26 cellular contexts compared by ENCODE assay signal in the genomic region with DNA sequence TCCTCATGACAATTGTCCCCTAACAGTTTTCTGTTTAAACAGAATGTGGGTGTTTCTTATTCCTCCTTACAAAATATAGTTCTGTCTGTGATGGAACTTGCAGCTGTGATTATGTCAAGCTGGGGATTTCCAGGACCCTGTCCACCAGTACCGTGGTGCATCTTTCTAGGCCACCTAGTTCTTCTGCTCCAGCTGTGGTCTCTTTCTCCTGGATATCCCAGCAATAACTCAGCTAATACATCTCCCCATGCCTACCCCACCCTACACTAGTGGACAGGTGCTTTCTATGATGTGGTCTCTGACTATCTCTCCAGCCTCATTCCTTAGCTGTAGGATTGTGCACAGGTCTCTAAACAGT. TPM values are rescaled to one million over a fixed set of nuclear protein-coding genes. Genes with fewer than 3 reads are reported as not detected.
DNase-seq lines count a peak whose midpoint lies in the region; ATAC-seq and TF ChIP-seq lines count a peak whose summit lies in the region.
"Had no signal": no experiment of that assay in that cellular context is flagged by ENCODE, and none has a peak within 500 bp of the region (broad histone marks: within the 10 kb centered on the region; RNA-seq: fewer than 3 reads in every experiment).

No MANE protein-coding gene starts in this region.

- H2AFZ ChIP-seq in HCT116 (ENCODE audit: low read depth, low read length, poor library complexity, severe bottlenecking) = no peak overlapping the region

- no peak overlapping the region for H3K4me3 ChIP-seq in HCT116 (replicated peaks in 1 of 2; ENCODE audit: low read depth in 1 of 2, low read length in 2 of 2)
- no peak overlapping the region for H3K4me3 ChIP-seq in SJSA1
- H3K4me3 ChIP-seq: A549, left ventricle myocardium inferior, vagina had no signal

- H4K20me1 ChIP-seq in HCT116 (ENCODE audit: insufficient read depth) = peaks cover 58% of the 10 kb centered on the region

- intact Hi-C loops in HCT116 (cut with micrococcal nuclease) = no loop called here

- H3K27me3 ChIP-seq in HCT116 (ENCODE audit: insufficient read depth, low read length) (no peaks in the 10 kb centered on the region), SJSA1 (replicated peaks) (no peaks in the 10 kb centered on the region)
- H3K27me3 ChIP-seq: vagina had no signal

- no peak overlapping the region for H3K27ac Mint-ChIP-seq in WTC11
- H3K27ac Mint-ChIP-seq: CD4-positive, alpha-beta T cell; T-helper 2 cell treated with Interferon-gamma antibody and Interleukin-4, amounts not matched to agents 5 μg/mL and 100 μg/mL, for 36 hours had no signal

- no peak for TF ChIP-seq RAD21 in HCT116 (IDR thresholded peaks at IDR 0.05; ENCODE audit: low read depth)

- CTCF ChIA-PET in HCT116 (lab: Charles Lee) (interaction anchor here (2.0 kb wide), 1 partner anchor 13 kb away, joined by 5 read pairs; no protein-coding TSS in a partner anchor), WTC11 (lab: Charles Lee) (no interaction called here)

- H3K27ac ChIP-seq in 22Rv1 = peak overlapping the region; percentile 33
- H3K27ac ChIP-seq in HCT116 (ENCODE audit: low read depth, low read length) = peak overlapping the region; percentile 44
- peak overlapping the region; percentile 67 for H3K27ac ChIP-seq in SJSA1
- H3K27ac ChIP-seq: A549, left ventricle myocardium inferior, vagina had no signal

- no peaks in the 10 kb centered on the region for H3K9me2 ChIP-seq in HCT116 (ENCODE audit: insufficient read depth)

- H3K9me3 Mint-ChIP-seq in WTC11 = no peaks in the 10 kb centered on the region
- H3K9me3 Mint-ChIP-seq: activated T-helper 17 cell treated with anti-CD3 and anti-CD28 coated beads, Interleukin-2, amount 50 U/mL, for 72 hours; CD4-positive, alpha-beta T cell; stimulated activated naive CD8-positive, alpha-beta T cell treated with anti-CD3 and anti-CD28 coated beads, Interleukin-15, amount 100 ng/mL, for 72 hours; T-helper 2 cell treated with Interferon-gamma antibody and Interleukin-4, amounts not matched to agents 5 μg/mL and 100 μg/mL, for 36 hours had no signal

- no peaks in the 10 kb centered on the region for H3K4me1 Mint-ChIP-seq in WTC11
- H3K4me1 Mint-ChIP-seq: activated T-helper 17 cell treated with anti-CD3 and anti-CD28 coated beads, Interleukin-2, amount 50 U/mL, for 72 hours; stimulated activated naive CD8-positive, alpha-beta T cell treated with anti-CD3 and anti-CD28 coated beads, Interleukin-15, amount 100 ng/mL, for 72 hours had no signal

- no peak for TF ChIP-seq POLR2A in HCT116 (IDR thresholded peaks at IDR 0.05; ENCODE audit: borderline replicate concordance, extremely low read depth, insufficient read depth, insufficient read length)

- H3K9ac ChIP-seq in HCT116 (ENCODE audit: low read length) = no peak overlapping the region

- peaks cover 25% of the 10 kb centered on the region for H3K36me3 Mint-ChIP-seq in WTC11

- peak; percentile 25 for ATAC-seq in HCT116
- ATAC-seq in left lobe of liver = peak; percentile 25
- ATAC-seq in WTC11 = no peak
- ATAC-seq: activated T-helper 17 cell treated with anti-CD3 and anti-CD28 coated beads, Interleukin-2, amount 50 U/mL, for 72 hours; right cardiac atrium; stimulated activated naive CD8-positive, alpha-beta T cell treated with anti-CD3 and anti-CD28 coated beads, Interleukin-15, amount 100 ng/mL, for 72 hours had no signal

- POLR2A ChIA-PET in HCT116 (lab: Charles Lee) (interaction anchor here (1.3 kb wide), 1 partner anchor 18 kb away, joined by 3 read pairs; no protein-coding TSS in a partner anchor), WTC11 (lab: Charles Lee) (no interaction called here)

- DNase-seq in HCT116 (ENCODE audit: low read depth, low spot score) (no peak), SJSA1 (ENCODE audit: low read depth in 1 of 2, low spot score in 2 of 2) (no peak), left lobe of liver (ENCODE audit: low spot score) (no peak), cerebellum (ENCODE audit: low spot score) (no peak), NCI-H748 treated with DMSO at 0.1 percent for 48 hours (lab: John Stamatoyannopoulos, UW) (no peak), WTC11 (ENCODE audit: low spot score) (no peak)
- DNase-seq in stimulated activated CD4-positive, alpha-beta T cell treated with anti-CD3 and anti-CD28 coated beads, Interleukin-4, amount 100 ng/mL, for 4 hours = no peak
- DNase-seq: activated CD4-positive, alpha-beta T cell treated with anti-CD3 and anti-CD28 coated beads for 1 hour; activated naive CD4-positive, alpha-beta T cell treated with anti-CD3 and anti-CD28 coated beads, Interleukin-2, amount 50 U/mL, for 16 hours; AML-193; CD4-positive, alpha-beta T cell; effector CD8-positive, alpha-beta T cell; erythroblast; glutamatergic neuron; H7; left ventricle myocardium inferior; NCI-H524; NK-92 treated with Interleukin-12 subunit alpha and Interleukin-12 subunit beta, amount 100 ng/mL, for 24 hours; right cardiac atrium; SHP77 treated with DMSO at 0.1 percent for 48 hours; stimulated activated naive CD8-positive, alpha-beta T cell treated with anti-CD3 and anti-CD28 coated beads, Interleukin-15, amount 100 ng/mL, for 72 hours had no signal

- RAD21 ChIA-PET in HCT116 (lab: Charles Lee; ENCODE audit: low non-redundant PET in 1 of 2, low total read pairs in 2 of 2, uncharacterized antibody in 2 of 2, unreplicated experiment in 2 of 2) = no interaction called here

- H3K27me3 Mint-ChIP-seq in WTC11 (ENCODE audit: low read depth) = no peaks in the 10 kb centered on the region
- H3K27me3 Mint-ChIP-seq: activated T-helper 17 cell treated with anti-CD3 and anti-CD28 coated beads, Interleukin-2, amount 50 U/mL, for 72 hours; CD4-positive, alpha-beta T cell; stimulated activated naive CD8-positive, alpha-beta T cell treated with anti-CD3 and anti-CD28 coated beads, Interleukin-15, amount 100 ng/mL, for 72 hours had no signal

- peaks cover 100% of the 10 kb centered on the region for H3K79me2 ChIP-seq in HCT116 (ENCODE audit: insufficient read depth, low read length)

- no peaks in the 10 kb centered on the region for H3K9me3 ChIP-seq in HCT116 (ENCODE audit: control insufficient read depth in 1 of 2, insufficient read depth in 1 of 2, low read depth in 1 of 2, low read length in 2 of 2)
- H3K9me3 ChIP-seq in SJSA1 (replicated peaks) = no peaks in the 10 kb centered on the region
- H3K9me3 ChIP-seq: A549, left ventricle myocardium inferior, vagina had no signal

- H3K4me2 ChIP-seq in HCT116 (ENCODE audit: low read length) = no peak overlapping the region

- no peak overlapping the region for H3K4me3 Mint-ChIP-seq in WTC11
- H3K4me3 Mint-ChIP-seq: activated T-helper 17 cell treated with anti-CD3 and anti-CD28 coated beads, Interleukin-2, amount 50 U/mL, for 72 hours; CD4-positive, alpha-beta T cell; stimulated activated naive CD8-positive, alpha-beta T cell treated with anti-CD3 and anti-CD28 coated beads, Interleukin-15, amount 100 ng/mL, for 72 hours; T-helper 2 cell treated with Interferon-gamma antibody and Interleukin-4, amounts not matched to agents 5 μg/mL and 100 μg/mL, for 36 hours had no signal

- H3K36me3 ChIP-seq in HCT116 (ENCODE audit: control insufficient read depth in 1 of 2, insufficient read depth in 2 of 2, low read length in 2 of 2) (peaks cover 78 to 81% of the 10 kb centered on the region in 2 experiments), SJSA1 (peaks cover 100% of the 10 kb centered on the region)

- H3K4me1 ChIP-seq in HCT116 (ENCODE audit: control insufficient read depth in 1 of 2, insufficient read depth in 2 of 2, low read length in 2 of 2) (peaks cover 48 to 86% of the 10 kb centered on the region in 2 experiments), SJSA1 (replicated peaks) (peaks cover 27% of the 10 kb centered on the region)
- H3K4me1 ChIP-seq: left ventricle myocardium inferior, vagina had no signal

- no peak for TF ChIP-seq CTCF in 22Rv1 (IDR thresholded peaks at IDR 0.05)
- no peak for TF ChIP-seq CTCF in HCT116 (IDR thresholded peaks at IDR 0.05 in 2 of 3, conservative IDR thresholded peaks at IDR 0.05 in 1 of 3; ENCODE audit: borderline replicate concordance in 1 of 3, insufficient read depth in 1 of 3, low read depth in 2 of 3, low read length in 2 of 3)
- TF ChIP-seq CTCF in WTC11 (IDR thresholded peaks at IDR 0.05) = no peak

- no TSS peak for BruUV-seq in HCT116 (replicated peaks; lab: Mats Ljungman, UMichigan)

TF ChIP-seq in HCT116, 20 proteins besides CTCF, POLR2A, EP300 and RAD21:
- TF ChIP-seq, protein P1, sequence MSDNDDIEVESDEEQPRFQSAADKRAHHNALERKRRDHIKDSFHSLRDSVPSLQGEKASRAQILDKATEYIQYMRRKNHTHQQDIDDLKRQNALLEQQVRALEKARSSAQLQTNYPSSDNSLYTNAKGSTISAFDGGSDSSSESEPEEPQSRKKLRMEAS (IDR thresholded peaks at IDR 0.05) = 0 out of 2 replicates have a peak, but pooled peaks have one; percentile 15
- no peak for TF ChIP-seq YY1 (IDR thresholded peaks at IDR 0.05; ENCODE audit: extremely low read depth, insufficient replicate concordance, low read depth, low read length)

TF ChIP-seq in WTC11, 78 proteins besides CTCF, POLR2A, EP300 and RAD21 (continues in another document):
- no peak for TF ChIP-seq TEAD4 (CRISPR knock-in tag; IDR thresholded peaks at IDR 0.05)
- TF ChIP-seq ZNF423 (CRISPR knock-in tag; IDR thresholded peaks at IDR 0.05) = no peak
- TF ChIP-seq NFE2L1 (CRISPR knock-in tag; IDR thresholded peaks at IDR 0.05) = no peak
- TF ChIP-seq ZNF396 (CRISPR knock-in tag; IDR thresholded peaks at IDR 0.05; ENCODE audit: borderline replicate concordance) = no peak
- TF ChIP-seq, protein P2, sequence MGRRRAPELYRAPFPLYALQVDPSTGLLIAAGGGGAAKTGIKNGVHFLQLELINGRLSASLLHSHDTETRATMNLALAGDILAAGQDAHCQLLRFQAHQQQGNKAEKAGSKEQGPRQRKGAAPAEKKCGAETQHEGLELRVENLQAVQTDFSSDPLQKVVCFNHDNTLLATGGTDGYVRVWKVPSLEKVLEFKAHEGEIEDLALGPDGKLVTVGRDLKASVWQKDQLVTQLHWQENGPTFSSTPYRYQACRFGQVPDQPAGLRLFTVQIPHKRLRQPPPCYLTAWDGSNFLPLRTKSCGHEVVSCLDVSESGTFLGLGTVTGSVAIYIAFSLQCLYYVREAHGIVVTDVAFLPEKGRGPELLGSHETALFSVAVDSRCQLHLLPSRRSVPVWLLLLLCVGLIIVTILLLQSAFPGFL (CRISPR knock-in tag; IDR thresholded peaks at IDR 0.05; ENCODE audit: borderline replicate concordance) = no peak

RNA-seq across cellular contexts. Expression of a gene that starts 25.8 kb away (rescaled TPM):
- total RNA-seq in HCT116 (2021; ENCODE audit: unreplicated experiment) (1,605 TPM), left lobe of liver (96.4 TPM), cerebellum (62.5 TPM), WTC11 (2021) (12.4 to 19.4 TPM (median 17.2 TPM) in 3 replicates)
- 428 and 446 TPM in 2 replicates for polyA plus RNA-seq in HCT116 (2012)
- 89.4 and 109 TPM in 2 replicates for total RNA-seq in SJSA1 (2014; rRNA removed; shearing (Covaris generic))

Comparison
In these comparisons a context has a peak if more than half of its experiments do, and no peak if none do; other contexts are left out.
1. RNA of a gene that starts 25.8 kb away (total RNA-seq): 1,605 TPM in HCT116 (single experiment); 96.4 TPM in left lobe of liver (single experiment), 89.4 to 109 TPM in SJSA1, 62.5 TPM in cerebellum (single experiment) and 12.4 to 19.4 TPM in WTC11; every median in the first group is over 10 times any median in the second.
2. Peak in every context shown above with its lines, with median percentiles within 50 percentile points of each other: H3K27ac ChIP-seq.